ENCODE assay signal across 25 cellular contexts in genomic region chr17:72672729-72673128, GRCh38.
DNase-seq lines count a peak whose midpoint lies in the region; ATAC-seq, FAIRE-seq and TF ChIP-seq lines count a peak whose summit lies in the region.
"Had no signal": no experiment of that assay in that cellular context is flagged by ENCODE, and none has a peak within 500 bp of the region (broad histone marks: within the 10 kb centered on the region; RNA-seq: fewer than 3 reads in every experiment).

No MANE protein-coding gene starts in this region.

- DNase-seq in stimulated activated naive CD8-positive, alpha-beta T cell treated with anti-CD3 and anti-CD28 coated beads, Interleukin-15, amount 100 ng/mL, for 72 hours: no peak
- no peak for DNase-seq in stimulated activated naive CD8-positive, alpha-beta T cell treated with anti-CD3 and anti-CD28 coated beads, Interleukin-15, Interleukin-2, amounts not matched to agents 100 U/mL and 50 U/mL, for 24 hours
- DNase-seq in K562 (ENCODE audit: extremely low read depth in 1 of 4, low spot score in 3 of 4) (no peak), neural crest cell (ENCODE audit: low read depth, low spot score) (no peak), HCEC 1CT (no peak)
- DNase-seq: 8988T; ACHN; AML-193; BE2C; CD4-positive, alpha-beta T cell; CD8-positive, alpha-beta memory T cell; DMS 273 treated with DMSO at 0.1 percent for 48 hours; DMS79; EL; GDM1; H9; HFFc6 had no signal

- TF ChIP-seq EP300 in K562 (IDR thresholded peaks at IDR 0.05; ENCODE audit: low read length): no peak

- WGBS in K562 (ENCODE audit: insufficient coverage, low coverage, missing lambda C conversion rate): 41% methylated on average over 4 of the region's 4 CpGs

- no peak for TF ChIP-seq RAD21 in K562 (CRISPR knock-in tag; conservative IDR thresholded peaks at IDR 0.05 in 1 of 2, IDR thresholded peaks at IDR 0.05 in 1 of 2)

- H3K4me1 ChIP-seq in K562 (replicated peaks in 1 of 2; ENCODE audit: control insufficient read depth in 2 of 2, insufficient read depth in 2 of 2, low read length in 2 of 2): no peaks in the 10 kb centered on the region
- H3K4me1 ChIP-seq: A549; BE2C; BLaER1 treated with 17β-estradiol and CSF1 and Interleukin-3, amounts not matched to agents 10 nM and 100 nM had no signal

- no peaks in the 10 kb centered on the region for H4K20me1 ChIP-seq in K562 (replicated peaks; ENCODE audit: control insufficient read depth, insufficient read depth, low read length)
- H4K20me1 ChIP-seq: BLaER1 treated with 17β-estradiol and CSF1 and Interleukin-3, amounts not matched to agents 10 nM and 100 nM had no signal

- H3K9me1 ChIP-seq in K562 (ENCODE audit: control insufficient read depth, insufficient read depth, low read length): no peaks in the 10 kb centered on the region

- H3K4me1 Mint-ChIP-seq in stimulated activated naive CD8-positive, alpha-beta T cell treated with anti-CD3 and anti-CD28 coated beads, Interleukin-15, amount 100 ng/mL, for 72 hours: no peaks in the 10 kb centered on the region
- no peaks in the 10 kb centered on the region for H3K4me1 Mint-ChIP-seq in neural crest cell
- H3K4me1 Mint-ChIP-seq: CD14-positive monocyte; CD8-positive, alpha-beta memory T cell; GM23338; H9 had no signal

- no peak overlapping the region for H3K4me3 Mint-ChIP-seq in stimulated activated naive CD8-positive, alpha-beta T cell treated with anti-CD3 and anti-CD28 coated beads, Interleukin-15, amount 100 ng/mL, for 72 hours
- H3K4me3 Mint-ChIP-seq in neural crest cell: no peak overlapping the region
- H3K4me3 Mint-ChIP-seq: CD14-positive monocyte; CD4-positive, alpha-beta T cell; CD8-positive, alpha-beta memory T cell; GM23338; H9; HFFc6 had no signal

- H3K27me3 Mint-ChIP-seq in stimulated activated naive CD8-positive, alpha-beta T cell treated with anti-CD3 and anti-CD28 coated beads, Interleukin-15, amount 100 ng/mL, for 72 hours: no peaks in the 10 kb centered on the region
- peaks cover 3% of the 10 kb centered on the region for H3K27me3 Mint-ChIP-seq in neural crest cell (ENCODE audit: low read depth)
- H3K27me3 Mint-ChIP-seq: CD4-positive, alpha-beta T cell; CD8-positive, alpha-beta memory T cell had no signal

- POLR2A ChIA-PET in K562 (lab: Yijun Ruan, JAX): interaction anchor here (0.8 to 1.8 kb wide), 2 partner anchors 10 to 43 kb away, joined by 3 to 8 read pairs; no protein-coding TSS in a partner anchor

- H3K4me3 ChIP-seq in K562: no peak overlapping the region
- H3K4me3 ChIP-seq: A549; BLaER1 treated with 17β-estradiol and CSF1 and Interleukin-3, amounts not matched to agents 10 nM and 100 nM; GM12878; GM23338 had no signal

- H3K27me3 ChIP-seq in K562 (ENCODE audit: control insufficient read depth in 2 of 2, insufficient read depth in 2 of 2, low read length in 2 of 2): no peaks in the 10 kb centered on the region
- H3K27me3 ChIP-seq: BE2C; BLaER1 treated with 17β-estradiol and CSF1 and Interleukin-3, amounts not matched to agents 10 nM and 100 nM had no signal

- FAIRE-seq in K562 (lab: Jason Lieb, UNC): no peak
- FAIRE-seq: A549, D721Med, GM12878, GM19239 had no signal

- no peak for TF ChIP-seq POLR2A in K562 (conservative IDR thresholded peaks at IDR 0.05)

- H3K36me3 Mint-ChIP-seq in neural crest cell (ENCODE audit: low read depth): no peaks in the 10 kb centered on the region

- CTCF ChIA-PET in K562 (lab: Yijun Ruan, JAX; ENCODE audit: low intra/inter-chr PET ratio): no interaction called here

- H3K36me3 ChIP-seq in K562 (ENCODE audit: control insufficient read depth, insufficient read depth, low read length): no peaks in the 10 kb centered on the region
- H3K36me3 ChIP-seq: BE2C had no signal

- H2AFZ ChIP-seq in K562 (ENCODE audit: low read depth, low read length): no peak overlapping the region
- H2AFZ ChIP-seq: GM23338 had no signal

- TF ChIP-seq CTCF in K562 (IDR thresholded peaks at IDR 0.05 in 2 of 3, conservative IDR thresholded peaks at IDR 0.05 in 1 of 3; ENCODE audit: insufficient read depth in 2 of 3, low read depth in 1 of 3, low read length in 3 of 3) (no peak), neural crest cell (conservative IDR thresholded peaks at IDR 0.05) (no peak)

- in situ Hi-C loops in K562 (cut with MboI): no loop called here

- H3K4me2 ChIP-seq in K562 (ENCODE audit: insufficient read depth, low read length): no peak overlapping the region
- H3K4me2 ChIP-seq: A549; BLaER1 treated with 17β-estradiol and CSF1 and Interleukin-3, amounts not matched to agents 10 nM and 100 nM; GM23338 had no signal

- H3K27ac Mint-ChIP-seq in stimulated activated naive CD8-positive, alpha-beta T cell treated with anti-CD3 and anti-CD28 coated beads, Interleukin-15, amount 100 ng/mL, for 72 hours: peak overlapping the region; percentile 43 to 69
- peak overlapping the region; percentile 19 for H3K27ac Mint-ChIP-seq in neural crest cell (ENCODE audit: unreplicated experiment)
- H3K27ac Mint-ChIP-seq: CD14-positive monocyte; CD4-positive, alpha-beta T cell; CD8-positive, alpha-beta memory T cell; GM23338; H9; HFFc6 had no signal

- no peaks in the 10 kb centered on the region for H3K9me3 ChIP-seq in K562 (replicated peaks; ENCODE audit: control insufficient read depth, insufficient read depth, low read depth, low read length)
- H3K9me3 ChIP-seq: BE2C had no signal

- BruUV-seq in K562 (replicated peaks; lab: Mats Ljungman, UMichigan): no TSS peak

- no peak for ATAC-seq in stimulated activated naive CD8-positive, alpha-beta T cell treated with anti-CD3 and anti-CD28 coated beads, Interleukin-15, amount 100 ng/mL, for 72 hours
- no peak for ATAC-seq in stimulated activated naive CD8-positive, alpha-beta T cell treated with anti-CD3 and anti-CD28 coated beads, Interleukin-15, Interleukin-2, amounts not matched to agents 100 U/mL and 50 U/mL, for 24 hours
- no peak for ATAC-seq in K562
- ATAC-seq in GM21717 (IDR thresholded peaks at IDR 0.05; ENCODE audit: unreplicated experiment): no peak
- ATAC-seq: A549, GM12878, GM23338 had no signal

- H3K9me3 Mint-ChIP-seq in stimulated activated naive CD8-positive, alpha-beta T cell treated with anti-CD3 and anti-CD28 coated beads, Interleukin-15, amount 100 ng/mL, for 72 hours: no peaks in the 10 kb centered on the region
- H3K9me3 Mint-ChIP-seq in neural crest cell: no peaks in the 10 kb centered on the region
- H3K9me3 Mint-ChIP-seq: CD4-positive, alpha-beta T cell; GM23338; H9; HFFc6 had no signal

- H3K79me2 ChIP-seq in K562 (ENCODE audit: control insufficient read depth, insufficient read depth, low read length): no peaks in the 10 kb centered on the region

- H3K27ac ChIP-seq in K562 (ENCODE audit: extremely low read depth, low read depth, low read length): no peak overlapping the region
- H3K27ac ChIP-seq: BLaER1 treated with 17β-estradiol and CSF1 and Interleukin-3, amounts not matched to agents 10 nM and 100 nM had no signal

- H3K9ac ChIP-seq in K562 (ENCODE audit: insufficient read depth in 1 of 2, low read depth in 2 of 2, low read length in 2 of 2): no peak overlapping the region
- H3K9ac ChIP-seq: BLaER1 treated with 17β-estradiol and CSF1 and Interleukin-3, amounts not matched to agents 10 nM and 100 nM had no signal

- intact Hi-C loops in K562 (cut with micrococcal nuclease): no loop called here

TF ChIP-seq in K562, 482 proteins besides CTCF, POLR2A, EP300 and RAD21 (continues in another document):
- TF ChIP-seq CBX8 (IDR thresholded peaks at IDR 0.05; ENCODE audit: borderline replicate concordance, extremely low read depth, low read depth, low read length, poor library complexity, severe bottlenecking) (no peak), ZBTB7A (IDR thresholded peaks at IDR 0.05; ENCODE audit: borderline replicate concordance, control insufficient read depth, low read depth, low read length) (no peak), ZNF121 (CRISPR knock-in tag; conservative IDR thresholded peaks at IDR 0.05) (no peak)
